ENCODE assay signal across 21 cellular contexts in the genomic region with DNA sequence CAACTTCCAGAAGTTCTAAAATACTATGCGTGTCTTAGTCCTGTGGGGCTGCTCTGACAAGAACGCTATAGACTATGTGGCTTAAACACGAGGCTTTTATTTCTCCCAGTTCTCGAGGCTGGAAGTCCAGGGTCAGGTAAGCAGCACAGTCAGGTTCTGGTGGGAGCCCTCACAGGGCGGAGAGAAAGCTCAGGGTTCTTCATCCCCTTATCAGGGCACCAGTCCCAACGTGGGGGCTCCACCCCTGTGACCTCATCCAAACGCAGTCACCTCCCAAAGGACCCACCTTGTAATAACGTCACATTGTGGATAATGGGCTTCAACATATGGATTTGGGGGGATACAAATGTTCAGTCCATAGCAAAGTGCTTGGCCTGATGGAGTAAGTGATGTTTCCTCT. TPM values are rescaled to one million over a fixed set of nuclear protein-coding genes. Genes with fewer than 3 reads are reported as not detected.
A peak's percentile ranks its signal among the peaks of the same experiment; 100 is the strongest.
DNase-seq lines count a peak whose midpoint lies in the region; ATAC-seq, FAIRE-seq and TF ChIP-seq lines count a peak whose summit lies in the region.
"Had no signal": no experiment of that assay in that cellular context is flagged by ENCODE, and none has a peak within 500 bp of the region (broad histone marks: within the 10 kb centered on the region; RNA-seq: fewer than 3 reads in every experiment).

No MANE protein-coding gene starts in this region.

- H2BK5ac ChIP-seq in H1 (ENCODE audit: low read depth, low read length) (no peak overlapping the region), trophoblast cell (ENCODE audit: low read depth, low read length, poor library complexity) (no peak overlapping the region)

- peaks cover 0 to 46% (median 2%) of the 10 kb centered on the region in 9 donors for H3K4me1 ChIP-seq in heart right ventricle
- H3K4me1 ChIP-seq in HEK293 (ENCODE audit: control insufficient read depth, insufficient read depth, low read length) = no peaks in the 10 kb centered on the region
- H3K4me1 ChIP-seq in H1 (replicated peaks in 1 of 4; ENCODE audit: control insufficient read depth in 3 of 4, insufficient read depth in 4 of 4, low read length in 3 of 4) = no peaks in the 10 kb centered on the region
- peaks cover 0 to 4% of the 10 kb centered on the region in 2 donors for H3K4me1 ChIP-seq in gastrocnemius medialis
- no peaks in the 10 kb centered on the region for H3K4me1 ChIP-seq in trophoblast cell (ENCODE audit: control insufficient read depth in 1 of 2, insufficient read depth in 2 of 2, low read length in 2 of 2)
- H3K4me1 ChIP-seq: BLaER1 treated with 17β-estradiol and CSF1 and Interleukin-3, amounts not matched to agents 10 nM and 100 nM; HAP-1 had no signal

- H2BK20ac ChIP-seq in H1 (ENCODE audit: low read length) = no peak overlapping the region

- H3K4ac ChIP-seq in H1 (replicated peaks; ENCODE audit: insufficient read length, low read depth, low read length) (no peak overlapping the region), trophoblast cell (ENCODE audit: low read depth, low read length) (no peak overlapping the region)

- peak; percentile 56 for DNase-seq in cardiac septum (ENCODE audit: low spot score)
- no peak for DNase-seq in heart right ventricle
- no peak for DNase-seq in H1 (ENCODE audit: low read depth in 1 of 2, low spot score in 2 of 2)
- DNase-seq in gastrocnemius medialis = no peak
- no peak for DNase-seq in trophoblast cell
- no peak for DNase-seq in EL
- DNase-seq: AML-193; Calu3; CD4-positive, alpha-beta T cell; DMS79; GOT3; HFFc6; IMR-90 had no signal

- H3K14ac ChIP-seq in H1 (ENCODE audit: insufficient read length) = no peak overlapping the region
- H3K14ac ChIP-seq in trophoblast cell (ENCODE audit: low read length) = no peak overlapping the region

- TF ChIP-seq CTCF in heart right ventricle (IDR thresholded peaks at IDR 0.05) = no peak
- no peak for TF ChIP-seq CTCF in HEK293 (tag by site-specific recombination; IDR thresholded peaks at IDR 0.05)
- TF ChIP-seq CTCF in H1 (IDR thresholded peaks at IDR 0.05; ENCODE audit: control extremely low read depth in 1 of 3, insufficient read depth in 1 of 3, low read depth in 1 of 3, low read length in 3 of 3) = no peak
- no peak for TF ChIP-seq CTCF in gastrocnemius medialis (IDR thresholded peaks at IDR 0.05 in 4 of 5, conservative IDR thresholded peaks at IDR 0.05 in 1 of 5)

- no peak overlapping the region for H3K56ac ChIP-seq in H1 (replicated peaks; ENCODE audit: insufficient read length, low read depth, low read length)

- H2AFZ ChIP-seq in H1 (ENCODE audit: low read length) = no peak overlapping the region
- no peak overlapping the region for H2AFZ ChIP-seq in trophoblast cell (ENCODE audit: insufficient read depth, low read length, poor library complexity)

- in situ Hi-C loops in gastrocnemius medialis (cut with MboI; ENCODE audit: low sequenced_read_pairs in 4 of 4) = no loop called here

- H2BK120ac ChIP-seq in H1 (replicated peaks; ENCODE audit: low read depth, low read length) (no peak overlapping the region), trophoblast cell (ENCODE audit: insufficient read depth, low read length, poor library complexity) (no peak overlapping the region)

- H4K91ac ChIP-seq in H1 (replicated peaks; ENCODE audit: insufficient read length, low read length) (no peak overlapping the region), trophoblast cell (ENCODE audit: low read depth, low read length) (no peak overlapping the region)

- intact Hi-C loops in cardiac septum (cut with DNase I) (no loop called here), heart right ventricle (cut with DNase I) (no loop called here), gastrocnemius medialis (cut with DNase I; ENCODE audit: low total_unique reads) (no loop called here)

- H3K36me3 ChIP-seq in heart right ventricle = no peaks in the 10 kb centered on the region
- no peaks in the 10 kb centered on the region for H3K36me3 ChIP-seq in HEK293 (ENCODE audit: control insufficient read depth in 2 of 2, insufficient read depth in 1 of 2, low read length in 2 of 2)
- no peaks in the 10 kb centered on the region for H3K36me3 ChIP-seq in H1 (ENCODE audit: control insufficient read depth in 2 of 4, insufficient read depth in 4 of 4, low read length in 3 of 4)
- no peaks in the 10 kb centered on the region for H3K36me3 ChIP-seq in gastrocnemius medialis
- H3K36me3 ChIP-seq in trophoblast cell (ENCODE audit: control insufficient read depth in 1 of 2, insufficient read depth in 2 of 2, low read length in 2 of 2) = no peaks in the 10 kb centered on the region
- H3K36me3 ChIP-seq: BLaER1 treated with 17β-estradiol and CSF1 and Interleukin-3, amounts not matched to agents 10 nM and 100 nM; HAP-1 had no signal

- H3K27ac ChIP-seq in heart right ventricle (peak overlapping the region in 5 of 10 donors; percentile 22 to 70 (median 70)), HEK293 (ENCODE audit: extremely low read depth, low read depth, low read length) (no peak overlapping the region), H1 (ENCODE audit: low read depth, low read length) (no peak overlapping the region), gastrocnemius medialis (peak overlapping the region in 3 of 4 donors; percentile 34 to 59 (median 38)), trophoblast cell (ENCODE audit: low read depth, low read length) (no peak overlapping the region)
- H3K27ac ChIP-seq: 22Rv1; BLaER1 treated with 17β-estradiol and CSF1 and Interleukin-3, amounts not matched to agents 10 nM and 100 nM; HL-60 had no signal

- H3K4me2 ChIP-seq in H1 (ENCODE audit: insufficient read depth in 1 of 2, low read depth in 2 of 2, low read length in 2 of 2) (no peak overlapping the region), trophoblast cell (ENCODE audit: low read length) (no peak overlapping the region)
- H3K4me2 ChIP-seq: BLaER1 treated with 17β-estradiol and CSF1 and Interleukin-3, amounts not matched to agents 10 nM and 100 nM had no signal

- H3K79me1 ChIP-seq in H1 (ENCODE audit: low read depth, low read length) (no peaks in the 10 kb centered on the region), trophoblast cell (ENCODE audit: low read length) (no peaks in the 10 kb centered on the region)

- FAIRE-seq in H1 (lab: Jason Lieb, UNC) = no peak
- FAIRE-seq: G401.6, GM12891 had no signal

- H3K27me3 ChIP-seq in heart right ventricle (peaks cover 0 to 6% (median 0%) of the 10 kb centered on the region in 7 donors), H1 (replicated peaks in 1 of 4; ENCODE audit: control insufficient read depth in 3 of 4, extremely low read depth in 1 of 4, insufficient read depth in 3 of 4, low read length in 3 of 4) (peaks cover 0 to 1% (median 0%) of the 10 kb centered on the region in 4 experiments; a peak in 1 of 7 replicates), gastrocnemius medialis (no peaks in the 10 kb centered on the region), trophoblast cell (ENCODE audit: insufficient read depth, low read length) (no peaks in the 10 kb centered on the region)
- H3K27me3 ChIP-seq: BLaER1 treated with 17β-estradiol and CSF1 and Interleukin-3, amounts not matched to agents 10 nM and 100 nM had no signal

- ATAC-seq in heart right ventricle = no peak
- ATAC-seq in gastrocnemius medialis = no peak
- ATAC-seq in GM19463 (IDR thresholded peaks at IDR 0.05; ENCODE audit: unreplicated experiment) = no peak

- no peak overlapping the region for H3K9ac ChIP-seq in H1 (replicated peaks in 1 of 4; ENCODE audit: extremely low read depth in 1 of 4, low read depth in 3 of 4, low read length in 3 of 4)
- H3K9ac ChIP-seq in trophoblast cell (ENCODE audit: low read length) = no peak overlapping the region
- H3K9ac ChIP-seq: BLaER1 treated with 17β-estradiol and CSF1 and Interleukin-3, amounts not matched to agents 10 nM and 100 nM had no signal

- H4K12ac ChIP-seq in trophoblast cell (ENCODE audit: low read depth, low read length) = no peak overlapping the region

- 74 to 75% methylated on average over 8 of the region's 8 CpGs for WGBS in heart right ventricle, 2 donors
- 81% methylated on average over 8 of the region's 8 CpGs; no CpG with 5 or more reads in 1 of the 2 experiments for WGBS in H1 (ENCODE audit: extremely low coverage in 1 of 2, insufficient coverage in 1 of 2, insufficient read length in 1 of 2, insufficient replicate concordance in 2 of 2, low coverage in 1 of 2, low lambda C conversion rate in 2 of 2, missing lambda C conversion rate in 1 of 2), 2 experiments
- WGBS in trophoblast cell (ENCODE audit: extremely low coverage, insufficient coverage, insufficient read length) = no CpG with 5 or more reads among the region's 8 CpGs

- TF ChIP-seq EP300 in H1 (IDR thresholded peaks at IDR 0.05; ENCODE audit: borderline replicate concordance in 1 of 2, low read depth in 2 of 2, low read length in 2 of 2) = no peak

- CTCF ChIA-PET in HEK293 (lab: Yijun Ruan, JAX) (interaction anchor here (1.3 kb wide), 2 partner anchors 8 to 11 kb away, joined by 3 to 4 read pairs; no protein-coding TSS in a partner anchor), H1 (lab: Charles Lee; ENCODE audit: partially characterized antibody) (interaction anchor here (1.1 to 2.6 kb wide), 3 partner anchors 8 to 12 kb away, joined by 3 to 10 read pairs (median 8); no protein-coding TSS in a partner anchor)

- POLR2A ChIA-PET in HEK293 (lab: Yijun Ruan, JAX) = no interaction called here
- POLR2A ChIA-PET in H1 (lab: Charles Lee; ENCODE audit: partially characterized antibody) = no interaction called here

- TF ChIP-seq POLR2A in H1 (IDR thresholded peaks at IDR 0.05; ENCODE audit: control extremely low read depth in 1 of 2, low read depth in 2 of 2, low read length in 2 of 2) = no peak
- TF ChIP-seq POLR2A in gastrocnemius medialis (IDR thresholded peaks at IDR 0.05) = no peak

- peaks cover 0 to 4% (median 0%) of the 10 kb centered on the region in 11 donors for H3K9me3 ChIP-seq in heart right ventricle
- H3K9me3 ChIP-seq in HEK293 (ENCODE audit: control insufficient read depth, insufficient read depth, low read depth, low read length) = no peaks in the 10 kb centered on the region
- no peaks in the 10 kb centered on the region for H3K9me3 ChIP-seq in H1 (ENCODE audit: insufficient read depth in 2 of 2, low read depth in 1 of 2, low read length in 1 of 2)
- H3K9me3 ChIP-seq in gastrocnemius medialis = no peaks in the 10 kb centered on the region
- H3K9me3 ChIP-seq in trophoblast cell (ENCODE audit: insufficient read depth, low read depth, low read length) = no peaks in the 10 kb centered on the region
- H3K9me3 ChIP-seq: HAP-1 had no signal

- H4K8ac ChIP-seq in H1 (ENCODE audit: extremely low read depth, insufficient read depth, low read length) (0 out of 2 replicates have a peak overlapping the region, but pooled peaks have one; percentile 12), trophoblast cell (ENCODE audit: low read depth, low read length) (no peak overlapping the region)

- H2BK15ac ChIP-seq in H1 (ENCODE audit: low read length) = no peak overlapping the region

- H3K23me2 ChIP-seq in H1 (ENCODE audit: low read depth, low read length) = no peaks in the 10 kb centered on the region

- peaks cover 0 to 2% of the 10 kb centered on the region in 2 experiments for H4K20me1 ChIP-seq in H1 (replicated peaks in 1 of 2; ENCODE audit: control insufficient read depth in 1 of 2, insufficient read depth in 2 of 2, low read length in 2 of 2)
- H4K20me1 ChIP-seq: BLaER1 treated with 17β-estradiol and CSF1 and Interleukin-3, amounts not matched to agents 10 nM and 100 nM had no signal

- H3K18ac ChIP-seq in H1 (ENCODE audit: extremely low read depth, low read length) (no peak overlapping the region), trophoblast cell (ENCODE audit: low read length) (no peak overlapping the region)

- no peaks in the 10 kb centered on the region for H3K79me2 ChIP-seq in H1 (ENCODE audit: control insufficient read depth in 1 of 2, insufficient read depth in 2 of 2, low read length in 2 of 2)
- H3K79me2 ChIP-seq in trophoblast cell (ENCODE audit: control insufficient read depth, insufficient read depth, low read length, poor library complexity) = no peaks in the 10 kb centered on the region

- no peak overlapping the region for H4K5ac ChIP-seq in H1 (ENCODE audit: insufficient read length, low read depth, low read length)

- H3K23ac ChIP-seq in H1 (ENCODE audit: insufficient read length) = no peak overlapping the region
- H3K23ac ChIP-seq in trophoblast cell (ENCODE audit: low read length) = no peak overlapping the region

- H2AK5ac ChIP-seq in H1 (ENCODE audit: low read depth, low read length) (no peak overlapping the region), trophoblast cell (ENCODE audit: low read length) (no peak overlapping the region)

- H2BK12ac ChIP-seq in H1 (ENCODE audit: low read depth, low read length) = no peak overlapping the region
- no peak overlapping the region for H2BK12ac ChIP-seq in trophoblast cell (ENCODE audit: low read length)

- no peak for TF ChIP-seq RAD21 in H1 (IDR thresholded peaks at IDR 0.05 in 1 of 2, conservative IDR thresholded peaks at IDR 0.05 in 1 of 2; ENCODE audit: low read depth in 2 of 2, low read length in 2 of 2)

- H3K4me3 ChIP-seq in heart right ventricle (no peak overlapping the region), HEK293 (ENCODE audit: low read depth, low read length) (no peak overlapping the region), H1 (ENCODE audit: extremely low read depth in 1 of 4, insufficient read depth in 2 of 4, low read depth in 3 of 4, low read length in 4 of 4) (no peak overlapping the region), gastrocnemius medialis (no peak overlapping the region), trophoblast cell (ENCODE audit: low read depth, low read length) (no peak overlapping the region)
- H3K4me3 ChIP-seq: BLaER1 treated with 17β-estradiol and CSF1 and Interleukin-3, amounts not matched to agents 10 nM and 100 nM; HAP-1 had no signal

RNA-seq across cellular contexts. Expression of a gene that starts 37.1 kb away (rescaled TPM):
- total RNA-seq in cardiac septum (1.7 TPM), heart right ventricle (10 to 100 TPM in 1 of 10 donors, 1 to 10 TPM in 9; 1.8 to 12.4 (median 3.8) TPM), gastrocnemius medialis (10 to 100 TPM in 1 of 4 donors, 1 to 10 TPM in 3; 3.2 to 11.9 (median 7.2) TPM)
- polyA plus RNA-seq in heart right ventricle (1 to 10 TPM; 1.8 to 5.0 TPM), H1 (2011; rRNA removed) (5.9 and 9.7 TPM in 2 replicates)
- total RNA-seq in H1 (2021; fragmentation: NEBNext Ultra II Directional; extraction: Animal tissue kit (Norgen Biotek cat#: 25700)) = 34.2 and 36.2 TPM in 2 replicates
- 12.7 TPM for polyA plus RNA-seq in H1 (2011; cell fraction: cytosol; rRNA removed)
- polyA plus RNA-seq in H1 (2011; cell fraction: nucleus; rRNA removed) = 7.4 TPM
- polyA plus RNA-seq in H1 (2012, experiment 1 of 2) = 10.3 to 24.7 TPM (median 12.4 TPM) in 4 replicates
- 1.7 TPM for polyA plus RNA-seq in H1 (2012, experiment 2 of 2)
- polyA plus RNA-seq in H1 (2013, experiment 1 of 2) = 17.5 TPM
- polyA plus RNA-seq in H1 (2013, experiment 2 of 2) = 17.9 TPM
- polyA minus RNA-seq in H1 (2011; rRNA and poly(A)+ RNA removed) = 25.4 and 40.7 TPM in 2 replicates
- 12.0 TPM for polyA minus RNA-seq in H1 (2011; cell fraction: cytosol; rRNA and poly(A)+ RNA removed)
- 33.7 TPM for polyA minus RNA-seq in H1 (2011; cell fraction: nucleus; rRNA and poly(A)+ RNA removed)
- polyA plus RNA-seq in trophoblast cell (2013) = 12.1 and 12.5 TPM in 2 replicates

RNA-seq across cellular contexts. Expression of a gene that starts 43.0 kb away (rescaled TPM):
- total RNA-seq in cardiac septum (31.8 TPM), heart right ventricle (10 to 100 TPM; 25.3 to 91.5 (median 36.6) TPM), gastrocnemius medialis (10 to 100 TPM; 19.6 to 36.8 (median 27.3) TPM)
- polyA plus RNA-seq in heart right ventricle (10 to 100 TPM; 46.5 to 65.9 TPM), H1 (2011; rRNA removed) (0.88 and 1.1 TPM in 2 replicates)
- 3.5 and 4.2 TPM in 2 replicates for total RNA-seq in H1 (2021; fragmentation: NEBNext Ultra II Directional; extraction: Animal tissue kit (Norgen Biotek cat#: 25700))
- polyA plus RNA-seq in H1 (2011; cell fraction: cytosol; rRNA removed) = 0.57 TPM
- polyA plus RNA-seq in H1 (2011; cell fraction: nucleus; rRNA removed) = 1.3 TPM
- 1.9 to 2.1 TPM (median 2.0 TPM) in 4 replicates for polyA plus RNA-seq in H1 (2012, experiment 1 of 2)
- 2.2 TPM for polyA plus RNA-seq in H1 (2012, experiment 2 of 2)
- polyA plus RNA-seq in H1 (2013, experiment 1 of 2) = 5.7 TPM
- polyA plus RNA-seq in H1 (2013, experiment 2 of 2) = 6.3 TPM
- polyA minus RNA-seq in H1 (2011; rRNA and poly(A)+ RNA removed) = 1.2 and 1.7 TPM in 2 replicates
- polyA minus RNA-seq in H1 (2011; cell fraction: cytosol; rRNA and poly(A)+ RNA removed) = not detected
- 1.4 TPM for polyA minus RNA-seq in H1 (2011; cell fraction: nucleus; rRNA and poly(A)+ RNA removed)
- polyA plus RNA-seq in trophoblast cell (2013) = 17.9 and 18.1 TPM in 2 replicates

Comparison
In these comparisons a context has a peak if more than half of its experiments do, and no peak if none do; other contexts are left out.
1. H3K27ac ChIP-seq: peak in gastrocnemius medialis (3 of 4); none in HEK293 (single experiment), H1 (single experiment) and trophoblast cell (single experiment).